ENCODE assay signal across 8 cellular contexts in genomic region chr7:38222481-38223096, GRCh38. TPM values are rescaled to one million over a fixed set of nuclear protein-coding genes. Genes with fewer than 3 reads are reported as not detected.
DNase-seq lines count a peak whose midpoint lies in the region; ATAC-seq and TF ChIP-seq lines count a peak whose summit lies in the region.

No MANE protein-coding gene starts in this region.

- H3K27ac ChIP-seq in WERI-Rb-1: no peak overlapping the region
- H3K27ac ChIP-seq in parathyroid adenoma: no peak overlapping the region

- DNase-seq in activated naive CD4-positive, alpha-beta T cell treated with anti-CD3 and anti-CD28 coated beads, Interleukin-2, amount 50 U/mL, for 72 hours (ENCODE audit: low spot score in 2 of 2): peak in 1 of 2 donors; percentile 47
- DNase-seq in activated naive CD4-positive, alpha-beta T cell treated with anti-CD3 and anti-CD28 coated beads, Interleukin-2, amount 10 ng/mL, durations not matched to agents 7 days and 5 days: no peak
- DNase-seq in NCI-H2107 treated with DMSO at 0.1 percent for 48 hours (lab: John Stamatoyannopoulos, UW; ENCODE audit: unreplicated experiment) (peak; percentile 58), WERI-Rb-1 (no peak), germinal center (ENCODE audit: low spot score) (peak; percentile 45)

- peaks cover 10 to 21% of the 10 kb centered on the region in 2 donors for H3K36me3 Mint-ChIP-seq in activated naive CD4-positive, alpha-beta T cell treated with anti-CD3 and anti-CD28 coated beads, Interleukin-2, amount 50 U/mL, for 72 hours
- peaks cover 36% of the 10 kb centered on the region for H3K36me3 Mint-ChIP-seq in activated naive CD4-positive, alpha-beta T cell treated with anti-CD3 and anti-CD28 coated beads, Interleukin-2, amount 10 ng/mL, durations not matched to agents 7 days and 5 days

- no peak overlapping the region for H2AFZ ChIP-seq in parathyroid adenoma

- peaks cover 42% of the 10 kb centered on the region for H3K36me3 ChIP-seq in WERI-Rb-1
- H3K36me3 ChIP-seq in parathyroid adenoma (ENCODE audit: control insufficient read depth, insufficient read depth, low read length): no peaks in the 10 kb centered on the region

- H3K4me3 ChIP-seq in WERI-Rb-1 (ENCODE audit: low read depth, low read length): no peak overlapping the region
- H3K4me3 ChIP-seq in parathyroid adenoma (ENCODE audit: low read depth, low read length): no peak overlapping the region

- H3K9me3 ChIP-seq in WERI-Rb-1 (ENCODE audit: severe bottlenecking) (no peaks in the 10 kb centered on the region), parathyroid adenoma (ENCODE audit: control insufficient read depth, low read length) (no peaks in the 10 kb centered on the region)

- no peaks in the 10 kb centered on the region for H3K79me2 ChIP-seq in parathyroid adenoma

- CTCF ChIA-PET in activated naive CD4-positive, alpha-beta T cell treated with anti-CD3 and anti-CD28 coated beads, Interleukin-2, amount 10 ng/mL, durations not matched to agents 7 days and 5 days (lab: Charles Lee): interaction anchor here (0.6 to 10.3 kb wide), 18 partner anchors 10 to 594 kb away, joined by 3 to 285 read pairs (median 5); no protein-coding TSS in a partner anchor

- no peak overlapping the region for H3K4me2 ChIP-seq in parathyroid adenoma (ENCODE audit: low read length)

- peaks cover 20% of the 10 kb centered on the region for H3K4me1 Mint-ChIP-seq in activated naive CD4-positive, alpha-beta T cell treated with anti-CD3 and anti-CD28 coated beads, Interleukin-2, amount 10 ng/mL, durations not matched to agents 7 days and 5 days

- ATAC-seq in activated naive CD4-positive, alpha-beta T cell treated with anti-CD3 and anti-CD28 coated beads, Interleukin-2, amount 50 U/mL, for 72 hours: peak; percentile 61 to 68
- ATAC-seq in HG02885 (IDR thresholded peaks at IDR 0.05; ENCODE audit: poor library complexity, unreplicated experiment) (peak; percentile 71), GM19452 (IDR thresholded peaks at IDR 0.05; ENCODE audit: unreplicated experiment) (no peak)

- no peak overlapping the region for H3K4me3 Mint-ChIP-seq in activated naive CD4-positive, alpha-beta T cell treated with anti-CD3 and anti-CD28 coated beads, Interleukin-2, amount 10 ng/mL, durations not matched to agents 7 days and 5 days

- no peaks in the 10 kb centered on the region for H3K4me1 ChIP-seq in parathyroid adenoma

- H3K27me3 Mint-ChIP-seq in activated naive CD4-positive, alpha-beta T cell treated with anti-CD3 and anti-CD28 coated beads, Interleukin-2, amount 10 ng/mL, durations not matched to agents 7 days and 5 days: no peaks in the 10 kb centered on the region

- H3K27me3 ChIP-seq in WERI-Rb-1 (ENCODE audit: insufficient read depth, low read depth, severe bottlenecking) (no peaks in the 10 kb centered on the region), parathyroid adenoma (ENCODE audit: control insufficient read depth, insufficient read depth, low read length) (no peaks in the 10 kb centered on the region)

- H3K27ac Mint-ChIP-seq in activated naive CD4-positive, alpha-beta T cell treated with anti-CD3 and anti-CD28 coated beads, Interleukin-2, amount 50 U/mL, for 72 hours: no peak overlapping the region
- H3K27ac Mint-ChIP-seq in activated naive CD4-positive, alpha-beta T cell treated with anti-CD3 and anti-CD28 coated beads, Interleukin-2, amount 10 ng/mL, durations not matched to agents 7 days and 5 days: no peak overlapping the region

- no peak overlapping the region for H3K9ac ChIP-seq in parathyroid adenoma

- TF ChIP-seq CTCF in WERI-Rb-1 (IDR thresholded peaks at IDR 0.05; ENCODE audit: low read depth, low read length) (peak; percentile 57), parathyroid adenoma (IDR thresholded peaks at IDR 0.05) (peak; percentile 94)

- no peaks in the 10 kb centered on the region for H3K9me3 Mint-ChIP-seq in activated naive CD4-positive, alpha-beta T cell treated with anti-CD3 and anti-CD28 coated beads, Interleukin-2, amount 50 U/mL, for 72 hours
- no peaks in the 10 kb centered on the region for H3K9me3 Mint-ChIP-seq in activated naive CD4-positive, alpha-beta T cell treated with anti-CD3 and anti-CD28 coated beads, Interleukin-2, amount 10 ng/mL, durations not matched to agents 7 days and 5 days

RNA-seq across cellular contexts. Expression of gene STARD3NL, which starts 44.5 kb away (rescaled TPM):
- 10 to 100 TPM; 21.5 to 28.7 TPM for total RNA-seq in activated naive CD4-positive, alpha-beta T cell treated with anti-CD3 and anti-CD28 coated beads, Interleukin-2, amount 50 U/mL, for 72 hours

Comparison
In these comparisons a context has a peak if more than half of its experiments do, and no peak if none do; other contexts are left out.
1. DNase-seq: peak in NCI-H2107 treated with DMSO at 0.1 percent for 48 hours (single experiment) and germinal center (single experiment); none in activated naive CD4-positive, alpha-beta T cell treated with anti-CD3 and anti-CD28 coated beads, Interleukin-2, amount 10 ng/mL, durations not matched to agents 7 days and 5 days (single experiment) and WERI-Rb-1 (single experiment).